1 cellular context compared by ENCODE assay signal in genomic region chr20:45934587-45935415, GRCh38.
TF ChIP-seq lines count a peak whose summit lies in the region.

PCIF1 (plus strand) TSS chr20:45934683; CDS start chr20:45939000, 4,317 bp downstream.

TF ChIP-seq in K562, 482 proteins besides CTCF, POLR2A, EP300 and RAD21 (continued from another document and continues in another):
- TF ChIP-seq AFF4 (CRISPR knock-in tag; IDR thresholded peaks at IDR 0.05), result peak; percentile 95; the same call in 1 of the 2 replicates
- peak; percentile 82; the same call in 1 of the 2 replicates for TF ChIP-seq RREB1 (CRISPR knock-in tag; IDR thresholded peaks at IDR 0.05)
- TF ChIP-seq FOXJ3 (CRISPR knock-in tag; IDR thresholded peaks at IDR 0.05), result no peak
- no peak for TF ChIP-seq HDGF (IDR thresholded peaks at IDR 0.05)
- peak; percentile 82 for TF ChIP-seq MEIS2 (IDR thresholded peaks at IDR 0.05; ENCODE audit: partially characterized antibody)
- peak; percentile 91 for TF ChIP-seq ETS1 (conservative IDR thresholded peaks at IDR 0.05; ENCODE audit: control insufficient read depth, low read depth, low read length)
- no peak for TF ChIP-seq GATAD2A (IDR thresholded peaks at IDR 0.05)
- no peak for TF ChIP-seq ZNF444 (CRISPR knock-in tag; IDR thresholded peaks at IDR 0.05)
- TF ChIP-seq HOMEZ (CRISPR knock-in tag; IDR thresholded peaks at IDR 0.05), result 0 out of 2 replicates have a peak, but pooled peaks have one; percentile 35
- no peak for TF ChIP-seq ZNF280B (CRISPR knock-in tag; IDR thresholded peaks at IDR 0.05)
- no peak for TF ChIP-seq ZBTB34 (CRISPR knock-in tag; IDR thresholded peaks at IDR 0.05)
- no peak for TF ChIP-seq CEBPB (tag; IDR thresholded peaks at IDR 0.05)
- TF ChIP-seq SMARCC2 (IDR thresholded peaks at IDR 0.05; ENCODE audit: low read depth), result no peak
- TF ChIP-seq RHOXF2B (CRISPR knock-in tag; conservative IDR thresholded peaks at IDR 0.05), result no peak
- no peak for TF ChIP-seq GTF2B (IDR thresholded peaks at IDR 0.05; ENCODE audit: extremely low read depth, insufficient read length)
- no peak for TF ChIP-seq IRF2 (CRISPR knock-in tag; IDR thresholded peaks at IDR 0.05)
- peak; percentile 84 for TF ChIP-seq NR2C2 (CRISPR knock-in tag; IDR thresholded peaks at IDR 0.05)
- peak; percentile 84; the same call in 1 of the 2 replicates for TF ChIP-seq NR2C2 (tag; IDR thresholded peaks at IDR 0.05)
- peak; percentile 98 for TF ChIP-seq CHD1 (IDR thresholded peaks at IDR 0.05; ENCODE audit: low read length)
- peak; percentile 79 for TF ChIP-seq EP400 (IDR thresholded peaks at IDR 0.05)
- no peak; the same call in 1 of the 2 replicates for TF ChIP-seq JUN (IDR thresholded peaks at IDR 0.05; ENCODE audit: borderline replicate concordance, low read depth, low read length)
- TF ChIP-seq JUN (CRISPR knock-in tag; IDR thresholded peaks at IDR 0.05; ENCODE audit: borderline replicate concordance), result 0 out of 2 replicates have a peak, but pooled peaks have one; percentile 48
- TF ChIP-seq ZNF311 (CRISPR knock-in tag; IDR thresholded peaks at IDR 0.05), result 0 out of 2 replicates have a peak, but pooled peaks have one; percentile 36
- no peak for TF ChIP-seq ZNF512 (tag; IDR thresholded peaks at IDR 0.05)
- TF ChIP-seq PHB2 (IDR thresholded peaks at IDR 0.05; ENCODE audit: low read depth), result no peak
- TF ChIP-seq IRF1 (CRISPR knock-in tag; IDR thresholded peaks at IDR 0.05; ENCODE audit: borderline replicate concordance), result no peak
- no peak for TF ChIP-seq STAT5B (CRISPR knock-in tag; IDR thresholded peaks at IDR 0.05)
- no peak for TF ChIP-seq ZNF197 (CRISPR knock-in tag; IDR thresholded peaks at IDR 0.05; ENCODE audit: low read depth)
- no peak for TF ChIP-seq ZNF324 (CRISPR knock-in tag; IDR thresholded peaks at IDR 0.05)
- TF ChIP-seq NUFIP1 (IDR thresholded peaks at IDR 0.05; ENCODE audit: partially characterized antibody), result no peak
- no peak for TF ChIP-seq ZKSCAN3 (CRISPR knock-in tag; IDR thresholded peaks at IDR 0.05)
- no peak for TF ChIP-seq PHB (CRISPR knock-in tag; IDR thresholded peaks at IDR 0.05)
- 0 out of 2 replicates have a peak, but pooled peaks have one; percentile 52 for TF ChIP-seq KLF1 (tag; IDR thresholded peaks at IDR 0.05)
- TF ChIP-seq ZBTB7A (IDR thresholded peaks at IDR 0.05; ENCODE audit: borderline replicate concordance, control insufficient read depth, low read depth, low read length), result peak; percentile 94
- TF ChIP-seq ZMIZ1 (IDR thresholded peaks at IDR 0.05; ENCODE audit: low read depth in 2 of 2, low read length in 2 of 2), result no peak; a peak in 1 of 4 replicates
- no peak; the same call in 1 of the 2 replicates for TF ChIP-seq MTA2 (IDR thresholded peaks at IDR 0.05; ENCODE audit: low read depth)
- no peak for TF ChIP-seq ZNF146 (CRISPR knock-in tag; IDR thresholded peaks at IDR 0.05; ENCODE audit: unreplicated experiment)
